21 cellular contexts compared by ENCODE assay signal in the genomic region with DNA sequence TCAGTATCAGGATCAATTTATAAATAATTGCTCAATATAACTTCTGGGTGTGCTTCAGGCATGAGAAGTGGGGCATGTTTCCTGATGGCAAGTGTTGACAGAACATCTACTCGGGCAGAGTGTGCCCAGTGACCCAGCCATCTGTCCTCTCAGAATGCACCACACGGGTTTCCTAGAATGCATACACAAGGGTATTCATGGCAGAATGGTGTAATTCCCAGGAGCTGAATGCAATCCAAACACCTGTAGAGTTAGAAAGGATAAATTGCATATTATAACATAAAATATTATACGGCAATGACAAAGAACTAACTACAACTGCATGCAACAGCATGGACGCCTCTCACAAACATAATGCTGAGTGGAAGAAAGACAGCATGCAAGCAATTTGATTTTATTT.
"Had no signal": no experiment of that assay in that cellular context is flagged by ENCODE, and none has a peak within 500 bp of the region (broad histone marks: within the 10 kb centered on the region; RNA-seq: fewer than 3 reads in every experiment).

No MANE protein-coding gene starts in this region.

- H3K4me3 ChIP-seq: cardiac muscle cell, PC-9 had no signal

- H3K27me3 ChIP-seq: brain microvascular endothelial cell, cardiac muscle cell had no signal

- ATAC-seq: activated CD4-positive, alpha-beta T cell treated with anti-CD3 and anti-CD28 coated beads for 36 hours; activated CD8-positive, alpha-beta T cell treated with anti-CD3 and anti-CD28 coated beads for 36 hours; activated T-cell treated with anti-CD3 and anti-CD28 coated beads, Interleukin-2, amount 50 U/mL, for 72 hours had no signal

- H3K4me2 ChIP-seq: KMS-11, PC-9 had no signal

- H3K36me3 ChIP-seq: brain microvascular endothelial cell, cardiac muscle cell, WERI-Rb-1 had no signal

- DNase-seq: activated CD4-positive, alpha-beta T cell treated with anti-CD3 and anti-CD28 coated beads for 36 hours; activated CD4-positive, alpha-beta T cell treated with anti-CD3 and anti-CD28 coated beads, Interleukin-2, amount 50 U/mL, for 1 hour; activated CD8-positive, alpha-beta memory T cell treated with anti-CD3 and anti-CD28 coated beads, Interleukin-2, amount 50 U/mL, for 4 hours; activated CD8-positive, alpha-beta T cell treated with anti-CD3 and anti-CD28 coated beads for 36 hours; activated gamma-delta T cell treated with Interleukin-2 at 50 U/mL for 16 hours; activated naive CD4-positive, alpha-beta T cell treated with anti-CD3 and anti-CD28 coated beads, Interleukin-2, amount 10 ng/mL, durations not matched to agents 7 days and 5 days; activated naive CD8-positive, alpha-beta T cell treated with anti-CD3 and anti-CD28 coated beads for 36 hours; activated T-cell treated with anti-CD3 and anti-CD28 coated beads, Interleukin-2, amount 50 U/mL, for 72 hours; brain microvascular endothelial cell; MV-4-11; NCI-H1105 treated with DMSO at 0.1 percent for 48 hours; NCI-H1436 treated with DMSO at 0.1 percent for 48 hours; NCI-H1930; NCI-H2107; NCI-H526 treated with DMSO at 0.1 percent for 48 hours; PC-9; SHP77 treated with DMSO at 0.1 percent for 48 hours; T-helper 9 cell; WERI-Rb-1 had no signal

- H3K27ac ChIP-seq: brain microvascular endothelial cell, cardiac muscle cell, KMS-11, PC-9, WERI-Rb-1 had no signal

- H2AFZ ChIP-seq: PC-9 had no signal

- H3K9ac ChIP-seq: KMS-11 had no signal
